In the genomic region with DNA sequence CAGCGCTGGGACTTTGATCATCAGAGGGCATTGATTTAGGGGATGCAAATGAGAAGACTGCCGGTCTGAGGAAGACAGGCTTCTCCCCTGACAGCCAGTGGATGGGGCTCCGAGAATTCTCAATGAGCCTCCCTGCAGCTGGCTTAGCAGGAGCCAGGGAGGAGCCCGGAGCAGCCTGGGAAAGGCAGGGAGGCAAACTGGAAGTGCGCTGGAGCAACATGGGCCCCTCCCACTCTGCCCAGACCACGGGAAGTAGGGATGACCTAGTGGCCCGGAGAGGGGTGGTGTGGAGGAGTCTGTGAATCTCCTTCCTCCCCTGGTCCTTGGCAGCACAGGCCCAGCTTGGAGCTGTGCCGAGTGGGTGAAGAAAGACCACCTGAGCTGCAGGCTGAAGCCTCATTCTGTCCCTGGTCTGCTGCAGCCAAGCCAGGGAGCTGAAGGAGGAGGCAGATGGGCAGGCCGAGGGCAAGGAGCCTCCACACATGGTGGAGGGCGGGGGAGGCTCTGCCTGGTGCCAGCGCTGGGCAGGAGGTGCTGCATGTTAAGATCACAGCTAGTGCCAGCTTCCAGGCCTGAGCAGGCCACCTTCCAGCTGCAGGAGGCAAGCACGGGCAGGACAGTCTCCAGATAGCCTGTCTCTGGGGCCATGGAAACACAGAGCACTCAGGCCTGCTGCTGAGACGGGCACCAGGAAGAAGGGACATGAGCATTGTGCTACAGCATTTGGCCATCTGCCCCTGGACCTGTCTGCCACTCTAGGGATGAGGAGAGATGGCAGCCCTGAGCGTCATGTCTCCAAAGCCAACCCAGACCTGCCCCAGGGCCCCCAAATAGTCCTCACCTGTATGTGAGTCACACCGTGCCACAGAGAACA, we compare ENCODE assay signal across 9 cellular contexts. TPM values are rescaled to one million over a fixed set of nuclear protein-coding genes. Genes with fewer than 3 reads are reported as not detected.
DNase-seq lines count a peak whose midpoint lies in the region; ATAC-seq, FAIRE-seq and TF ChIP-seq lines count a peak whose summit lies in the region.
"Had no signal": no experiment of that assay in that cellular context is flagged by ENCODE, and none has a peak within 500 bp of the region (broad histone marks: within the 10 kb centered on the region; RNA-seq: fewer than 3 reads in every experiment).

No MANE protein-coding gene starts in this region.

- no peaks in the 10 kb centered on the region for H3K36me3 Mint-ChIP-seq in nephron progenitor cell (ENCODE audit: low read depth)
- H3K36me3 Mint-ChIP-seq in activated CD4-positive, alpha-beta T cell treated with anti-CD3 and anti-CD28 coated beads, Interleukin-2, amount 10 ng/mL, durations not matched to agents 24 days and 14 days (ENCODE audit: low read depth): no peaks in the 10 kb centered on the region

- DNase-seq in D721Med (ENCODE audit: insufficient read length, low spot score) (no peak), NCI-H526 treated with DMSO at 0.1 percent for 48 hours (lab: John Stamatoyannopoulos, UW) (peak; percentile 10), epidermal melanocyte (ENCODE audit: insufficient read length, low spot score) (peak; percentile 58), nephron progenitor cell (peak; percentile 75), stomach (no peak)
- DNase-seq in activated CD4-positive, alpha-beta T cell treated with anti-CD3 and anti-CD28 coated beads, Interleukin-2, amount 10 ng/mL, durations not matched to agents 24 days and 14 days: no peak
- DNase-seq: activated naive CD8-positive, alpha-beta T cell treated with anti-CD3 and anti-CD28 coated beads, Interleukin-2, amount 10 ng/mL, durations not matched to agents 7 days and 5 days had no signal

- H3K9me3 ChIP-seq in stomach: no peaks in the 10 kb centered on the region

- ATAC-seq in HG02623 (IDR thresholded peaks at IDR 0.05; ENCODE audit: unreplicated experiment): no peak
- no peak for ATAC-seq in HG03108 (IDR thresholded peaks at IDR 0.05; ENCODE audit: unreplicated experiment)

- peak overlapping the region; percentile 97 for H3K27ac Mint-ChIP-seq in nephron progenitor cell
- H3K27ac Mint-ChIP-seq in activated CD4-positive, alpha-beta T cell treated with anti-CD3 and anti-CD28 coated beads, Interleukin-2, amount 10 ng/mL, durations not matched to agents 24 days and 14 days: no peak overlapping the region
- H3K27ac Mint-ChIP-seq: activated naive CD8-positive, alpha-beta T cell treated with anti-CD3 and anti-CD28 coated beads, Interleukin-2, amount 10 ng/mL, durations not matched to agents 7 days and 5 days had no signal

- peak overlapping the region; percentile 70 for H3K4me3 Mint-ChIP-seq in nephron progenitor cell
- no peak overlapping the region for H3K4me3 Mint-ChIP-seq in activated CD4-positive, alpha-beta T cell treated with anti-CD3 and anti-CD28 coated beads, Interleukin-2, amount 10 ng/mL, durations not matched to agents 24 days and 14 days
- H3K4me3 Mint-ChIP-seq: activated naive CD8-positive, alpha-beta T cell treated with anti-CD3 and anti-CD28 coated beads, Interleukin-2, amount 10 ng/mL, durations not matched to agents 7 days and 5 days had no signal

- peak overlapping the region in 1 of 5 donors; percentile 2 for H3K27ac ChIP-seq in stomach

- H3K9me3 Mint-ChIP-seq in nephron progenitor cell: no peaks in the 10 kb centered on the region
- no peaks in the 10 kb centered on the region for H3K9me3 Mint-ChIP-seq in activated CD4-positive, alpha-beta T cell treated with anti-CD3 and anti-CD28 coated beads, Interleukin-2, amount 10 ng/mL, durations not matched to agents 24 days and 14 days
- H3K9me3 Mint-ChIP-seq: activated naive CD8-positive, alpha-beta T cell treated with anti-CD3 and anti-CD28 coated beads, Interleukin-2, amount 10 ng/mL, durations not matched to agents 7 days and 5 days had no signal

- H3K27me3 Mint-ChIP-seq in nephron progenitor cell (ENCODE audit: low read depth, poor library complexity): no peaks in the 10 kb centered on the region
- H3K27me3 Mint-ChIP-seq in activated CD4-positive, alpha-beta T cell treated with anti-CD3 and anti-CD28 coated beads, Interleukin-2, amount 10 ng/mL, durations not matched to agents 24 days and 14 days: peaks cover 15% of the 10 kb centered on the region

- no peak for TF ChIP-seq POLR2A in stomach (IDR thresholded peaks at IDR 0.05)

- no peaks in the 10 kb centered on the region for H3K27me3 ChIP-seq in stomach

- WGBS in stomach, 5 donors: 40 to 47% (median 46%) methylated on average over 10 to 15 of the region's 15 CpGs

- peaks cover 0 to 15% (median 11%) of the 10 kb centered on the region in 4 donors for H3K4me1 ChIP-seq in stomach

- H3K36me3 ChIP-seq in stomach: no peaks in the 10 kb centered on the region

- H3K4me3 ChIP-seq in stomach: no peak overlapping the region

- intact Hi-C loops in stomach (cut with DNase I; ENCODE audit: low total_unique reads): no loop called here
- intact Hi-C loops in activated CD4-positive, alpha-beta T cell treated with anti-CD3 and anti-CD28 coated beads, Interleukin-2, amount 10 ng/mL, durations not matched to agents 24 days and 14 days (cut with micrococcal nuclease): no loop called here

- TF ChIP-seq CTCF in D721Med (IDR thresholded peaks at IDR 0.05; ENCODE audit: insufficient read depth, missing control alignments) (peak; percentile 7), nephron progenitor cell (IDR thresholded peaks at IDR 0.05) (no peak), stomach (IDR thresholded peaks at IDR 0.05) (no peak)

- no peak for FAIRE-seq in D721Med (lab: Jason Lieb, UNC)

- TF ChIP-seq EP300 in stomach (IDR thresholded peaks at IDR 0.05): no peak

- H3K4me1 Mint-ChIP-seq in nephron progenitor cell: peaks cover 52% of the 10 kb centered on the region
- H3K4me1 Mint-ChIP-seq in activated CD4-positive, alpha-beta T cell treated with anti-CD3 and anti-CD28 coated beads, Interleukin-2, amount 10 ng/mL, durations not matched to agents 24 days and 14 days: no peaks in the 10 kb centered on the region

RNA-seq across cellular contexts. Expression of gene CLSTN1, which starts 12.2 kb away (rescaled TPM):
- total RNA-seq in stomach: 100 to 1,000 TPM in 1 of 5 donors, 10 to 100 TPM in 4; 15.8 to 156 (median 42.6) TPM
- polyA plus RNA-seq in stomach: 10 to 100 TPM; 10.5 to 59.3 (median 18.9) TPM
- 42.1 and 43.8 TPM in 2 replicates for total RNA-seq in activated CD4-positive, alpha-beta T cell treated with anti-CD3 and anti-CD28 coated beads, Interleukin-2, amount 10 ng/mL, durations not matched to agents 24 days and 14 days

Comparison
In these comparisons a context has a peak if more than half of its experiments do, and no peak if none do; other contexts are left out.
1. DNase-seq: peak in NCI-H526 treated with DMSO at 0.1 percent for 48 hours (single experiment), epidermal melanocyte (single experiment) and nephron progenitor cell (single experiment); none in D721Med (single experiment), stomach (single experiment) and activated CD4-positive, alpha-beta T cell treated with anti-CD3 and anti-CD28 coated beads, Interleukin-2, amount 10 ng/mL, durations not matched to agents 24 days and 14 days (single experiment).